1 cellular context compared by ENCODE assay signal in the genomic region with DNA sequence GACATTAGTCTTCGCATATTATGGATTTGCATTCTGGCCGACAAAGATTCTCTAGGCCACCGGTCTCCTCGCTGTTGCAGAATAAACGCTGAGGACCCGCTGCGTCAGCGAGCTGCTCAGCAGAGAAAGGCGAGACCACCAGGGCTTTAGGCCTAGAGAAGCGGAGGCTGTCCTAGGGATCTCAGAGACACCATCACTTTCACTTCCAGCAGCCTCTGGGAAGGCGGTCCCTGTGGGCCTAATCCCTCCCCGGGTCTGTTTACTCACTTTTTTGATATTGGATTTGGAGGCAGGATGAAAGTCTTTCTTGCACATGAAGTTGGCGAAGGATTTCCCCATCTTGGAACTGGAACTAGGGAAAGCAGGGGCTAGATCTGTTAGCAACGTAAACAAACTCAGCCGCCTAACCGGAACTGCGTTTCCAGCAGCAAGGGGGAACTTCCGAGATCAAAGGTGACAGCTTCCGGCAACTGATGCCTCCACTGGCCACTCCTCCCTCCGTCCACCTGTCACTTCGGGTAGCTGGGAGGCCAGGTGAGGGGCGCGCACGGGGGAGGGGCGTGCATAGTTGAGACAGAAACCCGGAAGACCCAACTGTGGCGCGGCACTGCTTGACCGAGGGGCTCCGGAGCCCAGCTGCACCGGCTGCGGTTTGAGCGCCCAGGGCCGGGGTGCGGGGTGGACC.
TF ChIP-seq lines count a peak whose summit lies in the region.

A gene with protein sequence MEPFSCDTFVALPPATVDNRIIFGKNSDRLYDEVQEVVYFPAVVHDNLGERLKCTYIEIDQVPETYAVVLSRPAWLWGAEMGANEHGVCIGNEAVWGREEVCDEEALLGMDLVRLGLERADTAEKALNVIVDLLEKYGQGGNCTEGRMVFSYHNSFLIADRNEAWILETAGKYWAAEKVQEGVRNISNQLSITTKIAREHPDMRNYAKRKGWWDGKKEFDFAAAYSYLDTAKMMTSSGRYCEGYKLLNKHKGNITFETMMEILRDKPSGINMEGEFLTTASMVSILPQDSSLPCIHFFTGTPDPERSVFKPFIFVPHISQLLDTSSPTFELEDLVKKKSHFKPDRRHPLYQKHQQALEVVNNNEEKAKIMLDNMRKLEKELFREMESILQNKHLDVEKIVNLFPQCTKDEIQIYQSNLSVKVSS (plus strand): TSS at position 447 of the 685 bp plus-strand sequence. CDS start 2,554 bp downstream, outside the sequence.

TF ChIP-seq in K562, 482 proteins besides CTCF, POLR2A, EP300 and RAD21 (continued from another document):
- TF ChIP-seq, protein P1, sequence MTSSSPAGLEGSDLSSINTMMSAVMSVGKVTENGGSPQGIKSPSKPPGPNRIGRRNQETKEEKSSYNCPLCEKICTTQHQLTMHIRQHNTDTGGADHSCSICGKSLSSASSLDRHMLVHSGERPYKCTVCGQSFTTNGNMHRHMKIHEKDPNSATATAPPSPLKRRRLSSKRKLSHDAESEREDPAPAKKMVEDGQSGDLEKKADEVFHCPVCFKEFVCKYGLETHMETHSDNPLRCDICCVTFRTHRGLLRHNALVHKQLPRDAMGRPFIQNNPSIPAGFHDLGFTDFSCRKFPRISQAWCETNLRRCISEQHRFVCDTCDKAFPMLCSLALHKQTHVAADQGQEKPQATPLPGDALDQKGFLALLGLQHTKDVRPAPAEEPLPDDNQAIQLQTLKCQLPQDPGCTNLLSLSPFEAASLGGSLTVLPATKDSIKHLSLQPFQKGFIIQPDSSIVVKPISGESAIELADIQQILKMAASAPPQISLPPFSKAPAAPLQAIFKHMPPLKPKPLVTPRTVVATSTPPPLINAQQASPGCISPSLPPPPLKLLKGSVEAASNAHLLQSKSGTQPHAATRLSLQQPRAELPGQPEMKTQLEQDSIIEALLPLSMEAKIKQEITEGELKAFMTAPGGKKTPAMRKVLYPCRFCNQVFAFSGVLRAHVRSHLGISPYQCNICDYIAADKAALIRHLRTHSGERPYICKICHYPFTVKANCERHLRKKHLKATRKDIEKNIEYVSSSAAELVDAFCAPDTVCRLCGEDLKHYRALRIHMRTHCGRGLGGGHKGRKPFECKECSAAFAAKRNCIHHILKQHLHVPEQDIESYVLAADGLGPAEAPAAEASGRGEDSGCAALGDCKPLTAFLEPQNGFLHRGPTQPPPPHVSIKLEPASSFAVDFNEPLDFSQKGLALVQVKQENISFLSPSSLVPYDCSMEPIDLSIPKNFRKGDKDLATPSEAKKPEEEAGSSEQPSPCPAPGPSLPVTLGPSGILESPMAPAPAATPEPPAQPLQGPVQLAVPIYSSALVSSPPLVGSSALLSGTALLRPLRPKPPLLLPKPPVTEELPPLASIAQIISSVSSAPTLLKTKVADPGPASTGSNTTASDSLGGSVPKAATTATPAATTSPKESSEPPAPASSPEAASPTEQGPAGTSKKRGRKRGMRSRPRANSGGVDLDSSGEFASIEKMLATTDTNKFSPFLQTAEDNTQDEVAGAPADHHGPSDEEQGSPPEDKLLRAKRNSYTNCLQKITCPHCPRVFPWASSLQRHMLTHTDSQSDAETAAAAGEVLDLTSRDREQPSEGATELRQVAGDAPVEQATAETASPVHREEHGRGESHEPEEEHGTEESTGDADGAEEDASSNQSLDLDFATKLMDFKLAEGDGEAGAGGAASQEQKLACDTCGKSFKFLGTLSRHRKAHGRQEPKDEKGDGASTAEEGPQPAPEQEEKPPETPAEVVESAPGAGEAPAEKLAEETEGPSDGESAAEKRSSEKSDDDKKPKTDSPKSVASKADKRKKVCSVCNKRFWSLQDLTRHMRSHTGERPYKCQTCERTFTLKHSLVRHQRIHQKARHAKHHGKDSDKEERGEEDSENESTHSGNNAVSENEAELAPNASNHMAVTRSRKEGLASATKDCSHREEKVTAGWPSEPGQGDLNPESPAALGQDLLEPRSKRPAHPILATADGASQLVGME (CRISPR knock-in tag; IDR thresholded peaks at IDR 0.05) = 0 out of 2 replicates have a peak, but pooled peaks have one; percentile 22
- TF ChIP-seq GABPB1 (CRISPR knock-in tag; IDR thresholded peaks at IDR 0.05) = peak; percentile 93
- TF ChIP-seq C11orf30 (IDR thresholded peaks at IDR 0.05; ENCODE audit: low read depth) = peak; percentile 90
- TF ChIP-seq NBN (IDR thresholded peaks at IDR 0.05; ENCODE audit: low read depth) = peak; percentile 74; the same call in 1 of the 2 replicates
- no peak for TF ChIP-seq DNMT1 (IDR thresholded peaks at IDR 0.05)
- peak; percentile 88 for TF ChIP-seq DIDO1 (tag; IDR thresholded peaks at IDR 0.05; ENCODE audit: low read depth)
- TF ChIP-seq HIVEP1 (CRISPR knock-in tag; IDR thresholded peaks at IDR 0.05) = no peak
- TF ChIP-seq, protein P2, sequence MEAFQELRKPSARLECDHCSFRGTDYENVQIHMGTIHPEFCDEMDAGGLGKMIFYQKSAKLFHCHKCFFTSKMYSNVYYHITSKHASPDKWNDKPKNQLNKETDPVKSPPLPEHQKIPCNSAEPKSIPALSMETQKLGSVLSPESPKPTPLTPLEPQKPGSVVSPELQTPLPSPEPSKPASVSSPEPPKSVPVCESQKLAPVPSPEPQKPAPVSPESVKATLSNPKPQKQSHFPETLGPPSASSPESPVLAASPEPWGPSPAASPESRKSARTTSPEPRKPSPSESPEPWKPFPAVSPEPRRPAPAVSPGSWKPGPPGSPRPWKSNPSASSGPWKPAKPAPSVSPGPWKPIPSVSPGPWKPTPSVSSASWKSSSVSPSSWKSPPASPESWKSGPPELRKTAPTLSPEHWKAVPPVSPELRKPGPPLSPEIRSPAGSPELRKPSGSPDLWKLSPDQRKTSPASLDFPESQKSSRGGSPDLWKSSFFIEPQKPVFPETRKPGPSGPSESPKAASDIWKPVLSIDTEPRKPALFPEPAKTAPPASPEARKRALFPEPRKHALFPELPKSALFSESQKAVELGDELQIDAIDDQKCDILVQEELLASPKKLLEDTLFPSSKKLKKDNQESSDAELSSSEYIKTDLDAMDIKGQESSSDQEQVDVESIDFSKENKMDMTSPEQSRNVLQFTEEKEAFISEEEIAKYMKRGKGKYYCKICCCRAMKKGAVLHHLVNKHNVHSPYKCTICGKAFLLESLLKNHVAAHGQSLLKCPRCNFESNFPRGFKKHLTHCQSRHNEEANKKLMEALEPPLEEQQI (IDR thresholded peaks at IDR 0.05) = 0 out of 2 replicates have a peak, but pooled peaks have one; percentile 10
- TF ChIP-seq FOXJ2 (tag; IDR thresholded peaks at IDR 0.05) = peak; percentile 87; the same call in 1 of the 2 replicates
- TF ChIP-seq, protein P3, sequence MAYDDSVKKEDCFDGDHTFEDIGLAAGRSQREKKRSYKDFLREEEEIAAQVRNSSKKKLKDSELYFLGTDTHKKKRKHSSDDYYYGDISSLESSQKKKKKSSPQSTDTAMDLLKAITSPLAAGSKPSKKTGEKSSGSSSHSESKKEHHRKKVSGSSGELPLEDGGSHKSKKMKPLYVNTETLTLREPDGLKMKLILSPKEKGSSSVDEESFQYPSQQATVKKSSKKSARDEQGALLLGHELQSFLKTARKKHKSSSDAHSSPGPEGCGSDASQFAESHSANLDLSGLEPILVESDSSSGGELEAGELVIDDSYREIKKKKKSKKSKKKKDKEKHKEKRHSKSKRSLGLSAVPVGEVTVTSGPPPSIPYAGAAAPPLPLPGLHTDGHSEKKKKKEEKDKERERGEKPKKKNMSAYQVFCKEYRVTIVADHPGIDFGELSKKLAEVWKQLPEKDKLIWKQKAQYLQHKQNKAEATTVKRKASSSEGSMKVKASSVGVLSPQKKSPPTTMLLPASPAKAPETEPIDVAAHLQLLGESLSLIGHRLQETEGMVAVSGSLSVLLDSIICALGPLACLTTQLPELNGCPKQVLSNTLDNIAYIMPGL (CRISPR knock-in tag; IDR thresholded peaks at IDR 0.05) = no peak
- TF ChIP-seq TBL1XR1 (IDR thresholded peaks at IDR 0.05; ENCODE audit: low read length in 2 of 2) = peak in 1 of 2 experiments; percentile 37; a peak in 1 of 4 replicates
- TF ChIP-seq HOXB6 (CRISPR knock-in tag; IDR thresholded peaks at IDR 0.05; ENCODE audit: borderline replicate concordance) = no peak
- no peak for TF ChIP-seq MEF2D (tag; conservative IDR thresholded peaks at IDR 0.05; ENCODE audit: low read depth)
- 0 out of 2 replicates have a peak, but pooled peaks have one; percentile 80 for TF ChIP-seq KAT8 (IDR thresholded peaks at IDR 0.05; ENCODE audit: low read depth)
- peak; percentile 76 for TF ChIP-seq ATF7 (IDR thresholded peaks at IDR 0.05)
